ENCODE assay signal across 21 cellular contexts in genomic region chr3:78116874-78117273, GRCh38.
DNase-seq lines count a peak whose midpoint lies in the region; TF ChIP-seq lines count a peak whose summit lies in the region.
"Had no signal": no experiment of that assay in that cellular context is flagged by ENCODE, and none has a peak within 500 bp of the region (broad histone marks: within the 10 kb centered on the region; RNA-seq: fewer than 3 reads in every experiment).

No MANE protein-coding gene starts in this region.

- TF ChIP-seq POLR2A in NB4 (IDR thresholded peaks at IDR 0.05; ENCODE audit: extremely low read depth, insufficient read length): no peak
- TF ChIP-seq POLR2A in spleen (IDR thresholded peaks at IDR 0.05): no peak

- no peak overlapping the region for H3K27ac ChIP-seq in spleen
- H3K27ac ChIP-seq: foreskin keratinocyte, HL-60, neutrophil, Peyer's patch, SK-N-MC had no signal

- H3K4me3 ChIP-seq in AG10803 (ENCODE audit: low read length) (no peak overlapping the region), NB4 (ENCODE audit: low read depth, low read length) (no peak overlapping the region), spleen (no peak overlapping the region)
- H3K4me3 ChIP-seq: Peyer's patch, SK-N-MC had no signal

- H3K27me3 ChIP-seq in spleen (replicated peaks in 1 of 7): no peaks in the 10 kb centered on the region
- H3K27me3 ChIP-seq: foreskin keratinocyte, neutrophil, Peyer's patch had no signal

- intact Hi-C loops in spleen (cut with DNase I; ENCODE audit: low total_unique reads): no loop called here

- TF ChIP-seq CTCF in AG10803 (conservative IDR thresholded peaks at IDR 0.05; ENCODE audit: low read length): no peak
- TF ChIP-seq CTCF in NB4 (IDR thresholded peaks at IDR 0.05; ENCODE audit: low read depth, low read length): no peak
- TF ChIP-seq CTCF in spleen (IDR thresholded peaks at IDR 0.05 in 8 of 11, conservative IDR thresholded peaks at IDR 0.05 in 3 of 11): no peak

- WGBS in spleen, 5 donors: 69 to 84% (median 77%) methylated on average over 2 of the region's 2 CpGs

- no peaks in the 10 kb centered on the region for H3K36me3 ChIP-seq in spleen
- H3K36me3 ChIP-seq: neutrophil, Peyer's patch had no signal

- DNase-seq in AG10803 (ENCODE audit: low read depth): peak; percentile 1
- DNase-seq in NB4 (ENCODE audit: low read depth): peak; percentile 10
- peak; percentile 93 for DNase-seq in brain pericyte (ENCODE audit: low read depth, low spot score)
- DNase-seq in iris pigment epithelial cell (ENCODE audit: low read depth): peak; percentile 41
- no peak for DNase-seq in activated T-cell treated with anti-CD3 and anti-CD28 coated beads, Interleukin-2, amount 50 U/mL, for 48 hours
- no peak for DNase-seq in stimulated activated CD4-positive, alpha-beta T cell treated with anti-CD3 and anti-CD28 coated beads, Interleukin-15, amount 100 ng/mL, for 24 hours
- DNase-seq in AG08395 (ENCODE audit: low spot score): no peak
- no peak for DNase-seq in spleen
- DNase-seq: activated B cell treated with CpG ODN at 0.5 μM for 24 hours; activated CD4-positive, alpha-beta T cell treated with anti-CD3 and anti-CD28 coated beads, Interleukin-2, amount 50 U/mL, for 48 hours; amniotic stem cell; C1 segment of cervical spinal cord; DND-41; foreskin keratinocyte; NCI-H1417; NCI-H2171; NCI-H524 treated with DMSO at 0.1 percent for 48 hours; Peyer's patch had no signal

- H3K9me3 ChIP-seq in spleen: peaks cover 0 to 5% (median 0%) of the 10 kb centered on the region in 8 donors
- H3K9me3 ChIP-seq: neutrophil, Peyer's patch had no signal

- peaks cover 0 to 10% (median 0%) of the 10 kb centered on the region in 6 donors for H3K4me1 ChIP-seq in spleen
- H3K4me1 ChIP-seq: foreskin keratinocyte, Peyer's patch had no signal

Comparison
In these comparisons a context has a peak if more than half of its experiments do, and no peak if none do; other contexts are left out.
1. DNase-seq: peak in AG10803 (single experiment), NB4 (single experiment), brain pericyte (single experiment) and iris pigment epithelial cell (single experiment); none in activated T-cell treated with anti-CD3 and anti-CD28 coated beads, Interleukin-2, amount 50 U/mL, for 48 hours (0 of 2), stimulated activated CD4-positive, alpha-beta T cell treated with anti-CD3 and anti-CD28 coated beads, Interleukin-15, amount 100 ng/mL, for 24 hours (single experiment), AG08395 (single experiment) and spleen (single experiment).